ENCODE assay signal across 35 cellular contexts in genomic region chr2:191394043-191394442, GRCh38.
"Had no signal": no experiment of that assay in that cellular context is flagged by ENCODE, and none has a peak within 500 bp of the region (broad histone marks: within the 10 kb centered on the region; RNA-seq: fewer than 3 reads in every experiment).

No MANE protein-coding gene starts in this region.

- H3K4me1 Mint-ChIP-seq: activated CD8-positive, alpha-beta memory T cell treated with anti-CD3 and anti-CD28 coated beads, Interleukin-2, amount 10 ng/mL, durations not matched to agents 7 days and 5 days; activated naive CD4-positive, alpha-beta T cell treated with anti-CD3 and anti-CD28 coated beads, Interleukin-2, amount 50 U/mL, for 24 hours; activated naive CD8-positive, alpha-beta T cell treated with anti-CD3 and anti-CD28 coated beads for 36 hours; activated naive CD8-positive, alpha-beta T cell treated with anti-CD3 and anti-CD28 coated beads, Interleukin-2, amount 50 U/mL, for 24 hours; T-helper 17 cell had no signal

- H3K9me3 Mint-ChIP-seq: activated B cell treated with CpG ODN at 0.5 μM for 24 hours; activated naive CD4-positive, alpha-beta T cell treated with anti-CD3 and anti-CD28 coated beads for 36 hours; activated naive CD4-positive, alpha-beta T cell treated with anti-CD3 and anti-CD28 coated beads, Interleukin-2, amount 50 U/mL, for 24 hours; activated naive CD8-positive, alpha-beta T cell treated with anti-CD3 and anti-CD28 coated beads for 36 hours; activated naive CD8-positive, alpha-beta T cell treated with anti-CD3 and anti-CD28 coated beads, Interleukin-2, amount 50 U/mL, for 24 hours; activated T-helper 1 cell treated with anti-CD3 and anti-CD28 coated beads, Interleukin-12 subunit alpha, Interleukin-12 subunit beta, Interleukin-2, Interleukin-4 antibody, amounts not matched to agents 30 ng/mL and 10 ng/mL and 1 ng/mL, durations not matched to agents 14 hours and 24 hours and 36 hours; activated T-helper 2 cell treated with anti-CD3 and anti-CD28 coated beads, Interferon-gamma antibody, Interleukin-2, Interleukin-4, amounts not matched to agents 10 μg/mL and 5 μg/mL and 100 μg/mL, durations not matched to agents 14 hours and 24 hours and 36 hours; effector memory CD8-positive, alpha-beta T cell; T-helper 2 cell treated with Interferon-gamma antibody and Interleukin-4, amounts not matched to agents 5 μg/mL and 100 μg/mL, for 36 hours had no signal

- H3K4me3 Mint-ChIP-seq: activated B cell treated with CpG ODN at 0.5 μM for 24 hours; activated CD8-positive, alpha-beta memory T cell treated with anti-CD3 and anti-CD28 coated beads, Interleukin-2, amount 10 ng/mL, durations not matched to agents 7 days and 5 days; activated CD8-positive, alpha-beta T cell treated with anti-CD3 and anti-CD28 coated beads, Interleukin-2, amount 10 ng/mL, durations not matched to agents 7 days and 5 days; activated naive CD4-positive, alpha-beta T cell treated with anti-CD3 and anti-CD28 coated beads for 36 hours; activated naive CD4-positive, alpha-beta T cell treated with anti-CD3 and anti-CD28 coated beads, Interleukin-2, amount 50 U/mL, for 24 hours; activated naive CD8-positive, alpha-beta T cell treated with anti-CD3 and anti-CD28 coated beads for 36 hours; activated naive CD8-positive, alpha-beta T cell treated with anti-CD3 and anti-CD28 coated beads, Interleukin-2, amount 50 U/mL, for 24 hours; activated T-helper 1 cell treated with anti-CD3 and anti-CD28 coated beads, Interleukin-12 subunit alpha, Interleukin-12 subunit beta, Interleukin-2, Interleukin-4 antibody, amounts not matched to agents 30 ng/mL and 10 ng/mL and 1 ng/mL, durations not matched to agents 14 hours and 24 hours and 36 hours; effector memory CD8-positive, alpha-beta T cell; T-helper 17 cell; T-helper 2 cell treated with Interferon-gamma antibody and Interleukin-4, amounts not matched to agents 5 μg/mL and 100 μg/mL, for 36 hours had no signal

- H3K9me3 ChIP-seq: adrenal gland, body of pancreas, colonic mucosa, esophagus muscularis mucosa, gastrocnemius medialis had no signal

- H3K27me3 Mint-ChIP-seq: activated B cell treated with CpG ODN at 0.5 μM for 24 hours; activated naive CD4-positive, alpha-beta T cell treated with anti-CD3 and anti-CD28 coated beads, Interleukin-2, amount 50 U/mL, for 24 hours; activated naive CD8-positive, alpha-beta T cell treated with anti-CD3 and anti-CD28 coated beads for 36 hours; activated naive CD8-positive, alpha-beta T cell treated with anti-CD3 and anti-CD28 coated beads, Interleukin-2, amount 50 U/mL, for 24 hours had no signal

- H3K36me3 ChIP-seq: adrenal gland, colonic mucosa, gastrocnemius medialis had no signal

- H3K4me3 ChIP-seq: adrenal gland, body of pancreas, colonic mucosa, esophagus muscularis mucosa, gastrocnemius medialis had no signal

- H3K27me3 ChIP-seq: adrenal gland, body of pancreas, colonic mucosa, esophagus muscularis mucosa, foreskin keratinocyte, gastrocnemius medialis had no signal

- H3K27ac ChIP-seq: adrenal gland, body of pancreas, colonic mucosa, esophagus muscularis mucosa, foreskin keratinocyte, gastrocnemius medialis, WERI-Rb-1 had no signal

- ATAC-seq: activated CD4-positive, CD25-positive, alpha-beta regulatory T cell treated with anti-CD3 and anti-CD28 coated beads, Interleukin-2, amount 50 U/mL, for 24 hours; activated CD8-positive, alpha-beta memory T cell treated with anti-CD3 and anti-CD28 coated beads, Interleukin-2, amount 10 ng/mL, durations not matched to agents 7 days and 5 days; activated CD8-positive, alpha-beta T cell treated with anti-CD3 and anti-CD28 coated beads, Interleukin-2, amount 10 ng/mL, durations not matched to agents 7 days and 5 days; activated naive CD8-positive, alpha-beta T cell treated with anti-CD3 and anti-CD28 coated beads, Interleukin-2, amount 50 U/mL, for 24 hours; body of pancreas; effector memory CD8-positive, alpha-beta T cell; foreskin keratinocyte; gastrocnemius medialis; T-helper 17 cell had no signal

- H3K36me3 Mint-ChIP-seq: activated CD8-positive, alpha-beta memory T cell treated with anti-CD3 and anti-CD28 coated beads, Interleukin-2, amount 10 ng/mL, durations not matched to agents 7 days and 5 days had no signal

- H3K4me1 ChIP-seq: adrenal gland, body of pancreas, colonic mucosa, esophagus muscularis mucosa, foreskin keratinocyte, gastrocnemius medialis had no signal

- DNase-seq: activated B cell treated with CpG ODN at 0.5 μM for 24 hours; activated CD4-positive, alpha-beta T cell treated with anti-CD3 and anti-CD28 coated beads for 48 hours; activated CD4-positive, alpha-beta T cell treated with anti-CD3 and anti-CD28 coated beads, Interleukin-2, amount 50 U/mL, for 1 hour; activated CD4-positive, alpha-beta T cell treated with anti-CD3 and anti-CD28 coated beads, Interleukin-2, amount 50 U/mL, for 48 hours; activated CD8-positive, alpha-beta memory T cell treated with anti-CD3 and anti-CD28 coated beads, Interleukin-2, amount 10 ng/mL, durations not matched to agents 7 days and 5 days; activated CD8-positive, alpha-beta memory T cell treated with anti-CD3 and anti-CD28 coated beads, Interleukin-2, amount 50 U/mL, for 4 hours; activated CD8-positive, alpha-beta T cell treated with anti-CD3 and anti-CD28 coated beads, Interleukin-2, amount 10 ng/mL, durations not matched to agents 7 days and 5 days; activated effector memory CD4-positive, alpha-beta T cell treated with anti-CD3 and anti-CD28 coated beads, Interleukin-2, amount 50 U/mL, for 16 hours; activated naive CD4-positive, alpha-beta T cell treated with anti-CD3 and anti-CD28 coated beads for 36 hours; activated naive CD8-positive, alpha-beta T cell treated with anti-CD3 and anti-CD28 coated beads for 36 hours; activated naive CD8-positive, alpha-beta T cell treated with anti-CD3 and anti-CD28 coated beads, Interleukin-2, amount 50 U/mL, for 24 hours; activated T-cell treated with anti-CD3 and anti-CD28 coated beads, Interleukin-2, amount 50 U/mL, for 1 hour; activated T-cell treated with anti-CD3 and anti-CD28 coated beads, Interleukin-2, amount 50 U/mL, for 48 hours; adrenal gland; amygdala; aorta; body of pancreas; caudate nucleus; colonic mucosa; effector CD4-positive, alpha-beta T cell; effector memory CD8-positive, alpha-beta T cell; erythroblast; foreskin keratinocyte; gastrocnemius medialis; glutamatergic neuron; T-helper 1 cell; T-helper 17 cell; T1000; WERI-Rb-1 had no signal

- H3K27ac Mint-ChIP-seq: activated B cell treated with CpG ODN at 0.5 μM for 24 hours; activated CD8-positive, alpha-beta memory T cell treated with anti-CD3 and anti-CD28 coated beads, Interleukin-2, amount 10 ng/mL, durations not matched to agents 7 days and 5 days; activated CD8-positive, alpha-beta T cell treated with anti-CD3 and anti-CD28 coated beads, Interleukin-2, amount 10 ng/mL, durations not matched to agents 7 days and 5 days; activated naive CD4-positive, alpha-beta T cell treated with anti-CD3 and anti-CD28 coated beads for 36 hours; activated naive CD4-positive, alpha-beta T cell treated with anti-CD3 and anti-CD28 coated beads, Interleukin-2, amount 50 U/mL, for 24 hours; activated naive CD8-positive, alpha-beta T cell treated with anti-CD3 and anti-CD28 coated beads for 36 hours; activated naive CD8-positive, alpha-beta T cell treated with anti-CD3 and anti-CD28 coated beads, Interleukin-2, amount 50 U/mL, for 24 hours; activated T-helper 1 cell treated with anti-CD3 and anti-CD28 coated beads, Interleukin-12 subunit alpha, Interleukin-12 subunit beta, Interleukin-2, Interleukin-4 antibody, amounts not matched to agents 30 ng/mL and 10 ng/mL and 1 ng/mL, durations not matched to agents 14 hours and 24 hours and 36 hours; activated T-helper 2 cell treated with anti-CD3 and anti-CD28 coated beads, Interferon-gamma antibody, Interleukin-2, Interleukin-4, amounts not matched to agents 10 μg/mL and 5 μg/mL and 100 μg/mL, durations not matched to agents 14 hours and 24 hours and 36 hours; effector memory CD8-positive, alpha-beta T cell; T-helper 17 cell; T-helper 2 cell treated with Interferon-gamma antibody and Interleukin-4, amounts not matched to agents 5 μg/mL and 100 μg/mL, for 36 hours had no signal
